Comparison of ENCODE assay signal across 1 cellular context in the genomic region with DNA sequence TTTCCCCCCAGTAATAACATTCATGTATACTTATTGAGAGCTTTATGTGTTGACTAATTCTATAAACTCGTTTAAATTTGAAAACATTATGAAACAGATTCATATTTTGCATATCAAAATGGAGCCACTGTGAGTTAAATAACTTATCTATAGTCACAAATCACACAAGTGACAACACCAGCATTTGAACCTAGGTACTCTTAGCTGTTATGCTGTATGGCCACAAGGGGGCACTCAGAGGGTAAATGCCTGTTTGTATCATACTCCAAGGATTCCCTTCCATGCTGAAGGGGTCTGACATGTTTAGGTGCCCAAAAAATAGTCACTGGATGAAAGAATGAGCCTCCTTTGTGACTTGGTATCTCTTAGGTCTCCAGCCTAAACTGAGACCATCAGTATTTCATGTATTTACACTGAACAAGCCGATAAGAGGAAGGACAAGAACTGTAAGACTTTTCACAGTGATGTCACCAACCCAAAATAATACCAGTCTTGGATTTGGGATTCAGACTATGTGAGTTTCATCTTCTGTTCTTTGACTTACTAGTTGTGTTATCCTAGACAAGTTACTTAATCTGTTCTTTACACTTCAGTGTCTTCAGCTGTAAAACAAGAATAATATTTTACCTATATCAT.
TF ChIP-seq lines count a peak whose summit lies in the region.

No MANE protein-coding gene starts in this region.

TF ChIP-seq in K562, 482 proteins besides CTCF, POLR2A, EP300 and RAD21 (continued from another document):
- TF ChIP-seq CREM (IDR thresholded peaks at IDR 0.05; ENCODE audit: low read depth), result peak; percentile 47; the same call in 1 of the 2 replicates
- TF ChIP-seq CHCHD3 (CRISPR knock-in tag; IDR thresholded peaks at IDR 0.05), result no peak
- TF ChIP-seq BMI1 (IDR thresholded peaks at IDR 0.05; ENCODE audit: low read length), result no peak
- TF ChIP-seq, protein P1, sequence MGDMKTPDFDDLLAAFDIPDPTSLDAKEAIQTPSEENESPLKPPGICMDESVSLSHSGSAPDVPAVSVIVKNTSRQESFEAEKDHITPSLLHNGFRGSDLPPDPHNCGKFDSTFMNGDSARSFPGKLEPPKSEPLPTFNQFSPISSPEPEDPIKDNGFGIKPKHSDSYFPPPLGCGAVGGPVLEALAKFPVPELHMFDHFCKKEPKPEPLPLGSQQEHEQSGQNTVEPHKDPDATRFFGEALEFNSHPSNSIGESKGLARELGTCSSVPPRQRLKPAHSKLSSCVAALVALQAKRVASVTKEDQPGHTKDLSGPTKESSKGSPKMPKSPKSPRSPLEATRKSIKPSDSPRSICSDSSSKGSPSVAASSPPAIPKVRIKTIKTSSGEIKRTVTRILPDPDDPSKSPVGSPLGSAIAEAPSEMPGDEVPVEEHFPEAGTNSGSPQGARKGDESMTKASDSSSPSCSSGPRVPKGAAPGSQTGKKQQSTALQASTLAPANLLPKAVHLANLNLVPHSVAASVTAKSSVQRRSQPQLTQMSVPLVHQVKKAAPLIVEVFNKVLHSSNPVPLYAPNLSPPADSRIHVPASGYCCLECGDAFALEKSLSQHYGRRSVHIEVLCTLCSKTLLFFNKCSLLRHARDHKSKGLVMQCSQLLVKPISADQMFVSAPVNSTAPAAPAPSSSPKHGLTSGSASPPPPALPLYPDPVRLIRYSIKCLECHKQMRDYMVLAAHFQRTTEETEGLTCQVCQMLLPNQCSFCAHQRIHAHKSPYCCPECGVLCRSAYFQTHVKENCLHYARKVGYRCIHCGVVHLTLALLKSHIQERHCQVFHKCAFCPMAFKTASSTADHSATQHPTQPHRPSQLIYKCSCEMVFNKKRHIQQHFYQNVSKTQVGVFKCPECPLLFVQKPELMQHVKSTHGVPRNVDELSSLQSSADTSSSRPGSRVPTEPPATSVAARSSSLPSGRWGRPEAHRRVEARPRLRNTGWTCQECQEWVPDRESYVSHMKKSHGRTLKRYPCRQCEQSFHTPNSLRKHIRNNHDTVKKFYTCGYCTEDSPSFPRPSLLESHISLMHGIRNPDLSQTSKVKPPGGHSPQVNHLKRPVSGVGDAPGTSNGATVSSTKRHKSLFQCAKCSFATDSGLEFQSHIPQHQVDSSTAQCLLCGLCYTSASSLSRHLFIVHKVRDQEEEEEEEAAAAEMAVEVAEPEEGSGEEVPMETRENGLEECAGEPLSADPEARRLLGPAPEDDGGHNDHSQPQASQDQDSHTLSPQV (IDR thresholded peaks at IDR 0.05), result 0 out of 2 replicates have a peak, but pooled peaks have one; percentile 24
- TF ChIP-seq, protein P2, sequence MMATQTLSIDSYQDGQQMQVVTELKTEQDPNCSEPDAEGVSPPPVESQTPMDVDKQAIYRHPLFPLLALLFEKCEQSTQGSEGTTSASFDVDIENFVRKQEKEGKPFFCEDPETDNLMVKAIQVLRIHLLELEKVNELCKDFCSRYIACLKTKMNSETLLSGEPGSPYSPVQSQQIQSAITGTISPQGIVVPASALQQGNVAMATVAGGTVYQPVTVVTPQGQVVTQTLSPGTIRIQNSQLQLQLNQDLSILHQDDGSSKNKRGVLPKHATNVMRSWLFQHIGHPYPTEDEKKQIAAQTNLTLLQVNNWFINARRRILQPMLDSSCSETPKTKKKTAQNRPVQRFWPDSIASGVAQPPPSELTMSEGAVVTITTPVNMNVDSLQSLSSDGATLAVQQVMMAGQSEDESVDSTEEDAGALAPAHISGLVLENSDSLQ (IDR thresholded peaks at IDR 0.05), result peak; percentile 86
- TF ChIP-seq, protein P3, sequence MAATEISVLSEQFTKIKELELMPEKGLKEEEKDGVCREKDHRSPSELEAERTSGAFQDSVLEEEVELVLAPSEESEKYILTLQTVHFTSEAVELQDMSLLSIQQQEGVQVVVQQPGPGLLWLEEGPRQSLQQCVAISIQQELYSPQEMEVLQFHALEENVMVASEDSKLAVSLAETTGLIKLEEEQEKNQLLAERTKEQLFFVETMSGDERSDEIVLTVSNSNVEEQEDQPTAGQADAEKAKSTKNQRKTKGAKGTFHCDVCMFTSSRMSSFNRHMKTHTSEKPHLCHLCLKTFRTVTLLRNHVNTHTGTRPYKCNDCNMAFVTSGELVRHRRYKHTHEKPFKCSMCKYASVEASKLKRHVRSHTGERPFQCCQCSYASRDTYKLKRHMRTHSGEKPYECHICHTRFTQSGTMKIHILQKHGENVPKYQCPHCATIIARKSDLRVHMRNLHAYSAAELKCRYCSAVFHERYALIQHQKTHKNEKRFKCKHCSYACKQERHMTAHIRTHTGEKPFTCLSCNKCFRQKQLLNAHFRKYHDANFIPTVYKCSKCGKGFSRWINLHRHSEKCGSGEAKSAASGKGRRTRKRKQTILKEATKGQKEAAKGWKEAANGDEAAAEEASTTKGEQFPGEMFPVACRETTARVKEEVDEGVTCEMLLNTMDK (IDR thresholded peaks at IDR 0.05; ENCODE audit: borderline replicate concordance, insufficient read depth, low read depth, low read length, poor library complexity, severe bottlenecking), result peak; percentile 81
- TF ChIP-seq, protein P4, sequence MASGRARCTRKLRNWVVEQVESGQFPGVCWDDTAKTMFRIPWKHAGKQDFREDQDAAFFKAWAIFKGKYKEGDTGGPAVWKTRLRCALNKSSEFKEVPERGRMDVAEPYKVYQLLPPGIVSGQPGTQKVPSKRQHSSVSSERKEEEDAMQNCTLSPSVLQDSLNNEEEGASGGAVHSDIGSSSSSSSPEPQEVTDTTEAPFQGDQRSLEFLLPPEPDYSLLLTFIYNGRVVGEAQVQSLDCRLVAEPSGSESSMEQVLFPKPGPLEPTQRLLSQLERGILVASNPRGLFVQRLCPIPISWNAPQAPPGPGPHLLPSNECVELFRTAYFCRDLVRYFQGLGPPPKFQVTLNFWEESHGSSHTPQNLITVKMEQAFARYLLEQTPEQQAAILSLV (tag; IDR thresholded peaks at IDR 0.05), result no peak
- no peak for TF ChIP-seq NR4A1 (CRISPR knock-in tag; IDR thresholded peaks at IDR 0.05)
- no peak for TF ChIP-seq NR4A1 (tag; IDR thresholded peaks at IDR 0.05)
- TF ChIP-seq SMARCA4 (IDR thresholded peaks at IDR 0.05), result no peak
- no peak for TF ChIP-seq SP2 (IDR thresholded peaks at IDR 0.05; ENCODE audit: extremely low read depth, low read depth, low read length, poor library complexity, severe bottlenecking)
- no peak for TF ChIP-seq RBM14 (IDR thresholded peaks at IDR 0.05; ENCODE audit: borderline replicate concordance, insufficient read depth, low read depth, low read length)
- no peak for TF ChIP-seq TEAD2 (tag; IDR thresholded peaks at IDR 0.05)
- TF ChIP-seq SMC3 (conservative IDR thresholded peaks at IDR 0.05; ENCODE audit: insufficient read depth, low read depth, low read length), result peak; percentile 58
- TF ChIP-seq, protein P5, sequence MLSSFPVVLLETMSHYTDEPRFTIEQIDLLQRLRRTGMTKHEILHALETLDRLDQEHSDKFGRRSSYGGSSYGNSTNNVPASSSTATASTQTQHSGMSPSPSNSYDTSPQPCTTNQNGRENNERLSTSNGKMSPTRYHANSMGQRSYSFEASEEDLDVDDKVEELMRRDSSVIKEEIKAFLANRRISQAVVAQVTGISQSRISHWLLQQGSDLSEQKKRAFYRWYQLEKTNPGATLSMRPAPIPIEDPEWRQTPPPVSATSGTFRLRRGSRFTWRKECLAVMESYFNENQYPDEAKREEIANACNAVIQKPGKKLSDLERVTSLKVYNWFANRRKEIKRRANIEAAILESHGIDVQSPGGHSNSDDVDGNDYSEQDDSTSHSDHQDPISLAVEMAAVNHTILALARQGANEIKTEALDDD (IDR thresholded peaks at IDR 0.05), result peak; percentile 14; the same call in 1 of the 2 replicates
- TF ChIP-seq CSDE1 (IDR thresholded peaks at IDR 0.05), result no peak
- no peak for TF ChIP-seq ZNF316 (IDR thresholded peaks at IDR 0.05)
- TF ChIP-seq TBL1XR1 (IDR thresholded peaks at IDR 0.05; ENCODE audit: low read length in 2 of 2), result peak in 1 of 2 experiments; percentile 19; a peak in 1 of 4 replicates
- TF ChIP-seq ZFX (CRISPR knock-in tag; IDR thresholded peaks at IDR 0.05), result no peak
- 0 out of 2 replicates have a peak, but pooled peaks have one; percentile 15 for TF ChIP-seq ARID1B (IDR thresholded peaks at IDR 0.05)
- TF ChIP-seq, protein P6, sequence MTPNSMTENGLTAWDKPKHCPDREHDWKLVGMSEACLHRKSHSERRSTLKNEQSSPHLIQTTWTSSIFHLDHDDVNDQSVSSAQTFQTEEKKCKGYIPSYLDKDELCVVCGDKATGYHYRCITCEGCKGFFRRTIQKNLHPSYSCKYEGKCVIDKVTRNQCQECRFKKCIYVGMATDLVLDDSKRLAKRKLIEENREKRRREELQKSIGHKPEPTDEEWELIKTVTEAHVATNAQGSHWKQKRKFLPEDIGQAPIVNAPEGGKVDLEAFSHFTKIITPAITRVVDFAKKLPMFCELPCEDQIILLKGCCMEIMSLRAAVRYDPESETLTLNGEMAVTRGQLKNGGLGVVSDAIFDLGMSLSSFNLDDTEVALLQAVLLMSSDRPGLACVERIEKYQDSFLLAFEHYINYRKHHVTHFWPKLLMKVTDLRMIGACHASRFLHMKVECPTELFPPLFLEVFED (CRISPR knock-in tag; conservative IDR thresholded peaks at IDR 0.05), result no peak
- no peak for TF ChIP-seq PCBP2 (IDR thresholded peaks at IDR 0.05; ENCODE audit: low read depth, low read length, poor library complexity, severe bottlenecking)
- TF ChIP-seq KLF10 (CRISPR knock-in tag; IDR thresholded peaks at IDR 0.05), result no peak
- TF ChIP-seq MEIS2 (IDR thresholded peaks at IDR 0.05; ENCODE audit: partially characterized antibody), result peak; percentile 93
- TF ChIP-seq RBM17 (IDR thresholded peaks at IDR 0.05; ENCODE audit: borderline replicate concordance, low read depth, low read length), result no peak
- TF ChIP-seq FOXK2 (conservative IDR thresholded peaks at IDR 0.05 in 1 of 2, IDR thresholded peaks at IDR 0.05 in 1 of 2; ENCODE audit: low read depth in 2 of 2), result 0 out of 4 replicates have a peak, but pooled peaks of 1 of the 2 experiments have one; percentile 18
- TF ChIP-seq RFX5 (IDR thresholded peaks at IDR 0.05; ENCODE audit: low read depth, low read length), result no peak
- TF ChIP-seq ZFPM2 (CRISPR knock-in tag; IDR thresholded peaks at IDR 0.05), result no peak
- TF ChIP-seq KAT7 (CRISPR knock-in tag; IDR thresholded peaks at IDR 0.05; ENCODE audit: borderline replicate concordance), result no peak
- no peak for TF ChIP-seq ZNF644 (tag; IDR thresholded peaks at IDR 0.05; ENCODE audit: low read depth)
- no peak for TF ChIP-seq XRCC4 (IDR thresholded peaks at IDR 0.05; ENCODE audit: extremely low read depth, insufficient read depth, insufficient read length)
- TF ChIP-seq, protein P7, sequence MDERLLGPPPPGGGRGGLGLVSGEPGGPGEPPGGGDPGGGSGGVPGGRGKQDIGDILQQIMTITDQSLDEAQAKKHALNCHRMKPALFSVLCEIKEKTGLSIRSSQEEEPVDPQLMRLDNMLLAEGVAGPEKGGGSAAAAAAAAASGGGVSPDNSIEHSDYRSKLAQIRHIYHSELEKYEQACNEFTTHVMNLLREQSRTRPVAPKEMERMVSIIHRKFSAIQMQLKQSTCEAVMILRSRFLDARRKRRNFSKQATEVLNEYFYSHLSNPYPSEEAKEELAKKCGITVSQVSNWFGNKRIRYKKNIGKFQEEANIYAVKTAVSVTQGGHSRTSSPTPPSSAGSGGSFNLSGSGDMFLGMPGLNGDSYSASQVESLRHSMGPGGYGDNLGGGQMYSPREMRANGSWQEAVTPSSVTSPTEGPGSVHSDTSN (CRISPR knock-in tag; IDR thresholded peaks at IDR 0.05; ENCODE audit: low read depth), result 0 out of 2 replicates have a peak, but pooled peaks have one; percentile 5
- TF ChIP-seq, protein P7 (tag; conservative IDR thresholded peaks at IDR 0.05; ENCODE audit: low read depth), result peak; percentile 87
- TF ChIP-seq, protein P8, sequence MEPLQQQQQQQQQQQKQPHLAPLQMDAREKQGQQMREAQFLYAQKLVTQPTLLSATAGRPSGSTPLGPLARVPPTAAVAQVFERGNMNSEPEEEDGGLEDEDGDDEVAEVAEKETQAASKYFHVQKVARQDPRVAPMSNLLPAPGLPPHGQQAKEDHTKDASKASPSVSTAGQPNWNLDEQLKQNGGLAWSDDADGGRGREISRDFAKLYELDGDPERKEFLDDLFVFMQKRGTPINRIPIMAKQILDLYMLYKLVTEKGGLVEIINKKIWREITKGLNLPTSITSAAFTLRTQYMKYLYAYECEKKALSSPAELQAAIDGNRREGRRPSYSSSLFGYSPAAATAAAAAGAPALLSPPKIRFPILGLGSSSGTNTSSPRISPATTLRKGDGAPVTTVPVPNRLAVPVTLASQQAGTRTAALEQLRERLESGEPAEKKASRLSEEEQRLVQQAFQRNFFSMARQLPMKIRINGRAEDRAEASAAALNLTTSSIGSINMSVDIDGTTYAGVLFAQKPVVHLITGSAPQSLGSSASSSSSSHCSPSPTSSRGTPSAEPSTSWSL (CRISPR knock-in tag; IDR thresholded peaks at IDR 0.05; ENCODE audit: borderline replicate concordance), result no peak
